Comparison of ENCODE assay signal across 17 cellular contexts in the genomic region with DNA sequence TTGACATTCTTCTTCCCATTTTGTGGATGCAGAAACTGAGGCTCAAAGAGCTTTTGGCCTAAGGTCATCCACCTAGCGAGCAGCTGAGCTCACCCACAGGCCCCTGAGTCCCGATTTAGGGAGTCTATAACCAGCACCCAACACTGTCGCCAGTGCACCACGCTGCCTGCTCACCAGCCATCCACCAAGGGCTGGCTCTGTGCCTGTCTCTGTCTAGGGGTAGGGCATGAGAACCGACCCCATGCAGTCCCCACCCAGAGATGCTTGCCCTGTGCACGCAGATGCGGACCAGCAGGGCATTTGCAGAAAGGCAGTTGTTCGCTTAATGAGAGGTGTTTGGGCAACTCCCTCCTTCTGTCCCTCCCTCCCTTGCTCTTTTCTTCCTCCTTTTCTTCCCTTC.
DNase-seq lines count a peak whose midpoint lies in the region.
"Had no signal": no experiment of that assay in that cellular context is flagged by ENCODE, and none has a peak within 500 bp of the region (broad histone marks: within the 10 kb centered on the region; RNA-seq: fewer than 3 reads in every experiment).

No MANE protein-coding gene starts in this region.

- H3K4me3 ChIP-seq in rectal smooth muscle tissue (ENCODE audit: low read length) = no peak overlapping the region
- H3K4me3 ChIP-seq: GM23338, heart right ventricle, suprapubic skin had no signal

- H3K36me3 Mint-ChIP-seq in T-helper 1 cell treated with Interleukin-12 subunit alpha and Interleukin-12 subunit beta and Interleukin-4 antibody, amounts not matched to agents 30 μg/mL and 1 μg/mL, for 36 hours (ENCODE audit: low read depth) = peaks cover 13% of the 10 kb centered on the region
- H3K36me3 Mint-ChIP-seq in activated naive CD8-positive, alpha-beta T cell treated with anti-CD3 and anti-CD28 coated beads for 36 hours = peaks cover 9% of the 10 kb centered on the region

- peaks cover 78% of the 10 kb centered on the region for H3K4me1 Mint-ChIP-seq in T-helper 1 cell treated with Interleukin-12 subunit alpha and Interleukin-12 subunit beta and Interleukin-4 antibody, amounts not matched to agents 30 μg/mL and 1 μg/mL, for 36 hours (ENCODE audit: low read depth)
- H3K4me1 Mint-ChIP-seq in activated naive CD8-positive, alpha-beta T cell treated with anti-CD3 and anti-CD28 coated beads for 36 hours = peaks cover 73% of the 10 kb centered on the region
- H3K4me1 Mint-ChIP-seq: GM23338 had no signal

- H3K36me3 ChIP-seq in KOPT-K1 (ENCODE audit: insufficient read depth, low read length) (no peaks in the 10 kb centered on the region), rectal smooth muscle tissue (ENCODE audit: control insufficient read depth, insufficient read depth, low read length) (no peaks in the 10 kb centered on the region)
- H3K36me3 ChIP-seq: heart right ventricle, neutrophil, suprapubic skin had no signal

- no peaks in the 10 kb centered on the region for H3K27me3 Mint-ChIP-seq in T-helper 1 cell treated with Interleukin-12 subunit alpha and Interleukin-12 subunit beta and Interleukin-4 antibody, amounts not matched to agents 30 μg/mL and 1 μg/mL, for 36 hours (ENCODE audit: low read depth)
- H3K27me3 Mint-ChIP-seq in activated naive CD8-positive, alpha-beta T cell treated with anti-CD3 and anti-CD28 coated beads for 36 hours = no peaks in the 10 kb centered on the region

- H3K27ac ChIP-seq in KOPT-K1 (ENCODE audit: low read depth, low read length, poor library complexity, severe bottlenecking) = peak overlapping the region; percentile 88
- peak overlapping the region; percentile 75 for H3K27ac ChIP-seq in rectal smooth muscle tissue (ENCODE audit: low read depth, low read length)
- H3K27ac ChIP-seq: 22Rv1, suprapubic skin had no signal

- H3K9me3 ChIP-seq in KOPT-K1 (ENCODE audit: insufficient read depth, low read length, poor library complexity, severe bottlenecking) = no peaks in the 10 kb centered on the region
- H3K9me3 ChIP-seq: heart right ventricle, neutrophil, suprapubic skin had no signal

- DNase-seq in T-helper 1 cell (no peak), NCI-H1105 treated with DMSO at 0.1 percent for 48 hours (lab: John Stamatoyannopoulos, UW) (no peak), mesenteric fat pad (ENCODE audit: low spot score) (no peak), GOT3 (lab: John Stamatoyannopoulos, UW) (no peak)
- no peak for DNase-seq in activated naive CD8-positive, alpha-beta T cell treated with anti-CD3 and anti-CD28 coated beads for 36 hours
- DNase-seq: amniotic stem cell, DMS 273 treated with DMSO at 0.1 percent for 48 hours, heart right ventricle, NCI-H2171 treated with DMSO at 0.1 percent for 48 hours, OCI-M1 had no signal

- no peak overlapping the region for H3K9ac ChIP-seq in rectal smooth muscle tissue (ENCODE audit: low read length)

- H3K27ac Mint-ChIP-seq in T-helper 1 cell treated with Interleukin-12 subunit alpha and Interleukin-12 subunit beta and Interleukin-4 antibody, amounts not matched to agents 30 μg/mL and 1 μg/mL, for 36 hours = peak overlapping the region; percentile 99
- peak overlapping the region; percentile 100 for H3K27ac Mint-ChIP-seq in activated naive CD8-positive, alpha-beta T cell treated with anti-CD3 and anti-CD28 coated beads for 36 hours
- H3K27ac Mint-ChIP-seq: GM23338 had no signal

- H3K4me3 Mint-ChIP-seq in T-helper 1 cell treated with Interleukin-12 subunit alpha and Interleukin-12 subunit beta and Interleukin-4 antibody, amounts not matched to agents 30 μg/mL and 1 μg/mL, for 36 hours = peak overlapping the region; percentile 23
- H3K4me3 Mint-ChIP-seq in activated naive CD8-positive, alpha-beta T cell treated with anti-CD3 and anti-CD28 coated beads for 36 hours = no peak overlapping the region
- H3K4me3 Mint-ChIP-seq: GM23338 had no signal

- H3K4me1 ChIP-seq in rectal smooth muscle tissue (ENCODE audit: control insufficient read depth, insufficient read depth, low read length) = peaks cover 26% of the 10 kb centered on the region

- H3K9me3 Mint-ChIP-seq in T-helper 1 cell treated with Interleukin-12 subunit alpha and Interleukin-12 subunit beta and Interleukin-4 antibody, amounts not matched to agents 30 μg/mL and 1 μg/mL, for 36 hours = no peaks in the 10 kb centered on the region
- no peaks in the 10 kb centered on the region for H3K9me3 Mint-ChIP-seq in activated naive CD8-positive, alpha-beta T cell treated with anti-CD3 and anti-CD28 coated beads for 36 hours
- H3K9me3 Mint-ChIP-seq: GM23338 had no signal

- no peaks in the 10 kb centered on the region for H3K27me3 ChIP-seq in rectal smooth muscle tissue (ENCODE audit: control insufficient read depth, insufficient read depth, low read length)
- H3K27me3 ChIP-seq: heart right ventricle, suprapubic skin had no signal
